In the genomic region with DNA sequence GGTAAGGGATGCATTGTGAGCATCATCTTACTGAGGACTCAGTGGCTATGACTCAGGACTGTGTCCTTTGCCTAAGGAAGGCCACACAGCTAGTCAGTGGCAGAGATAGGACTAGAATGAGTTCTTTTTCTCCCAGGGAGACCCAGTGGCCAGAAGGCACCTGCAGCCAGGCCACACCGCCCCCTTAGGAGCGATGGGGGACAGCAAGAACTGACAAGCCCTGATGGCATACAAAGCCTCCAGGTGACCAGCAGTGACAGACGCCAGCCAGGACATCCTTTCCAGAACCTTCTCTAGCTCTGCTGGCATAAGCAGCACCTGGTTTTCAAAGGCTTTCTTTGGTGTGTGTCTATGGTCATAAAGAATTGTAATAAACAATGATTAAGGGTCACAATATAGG, we compare ENCODE assay signal across 1 cellular context.
TF ChIP-seq lines count a peak whose summit lies in the region.

No MANE protein-coding gene starts in this region.

TF ChIP-seq in K562, 482 proteins besides CTCF, POLR2A, EP300 and RAD21 (continued from another document):
- TF ChIP-seq BCLAF1 (IDR thresholded peaks at IDR 0.05; ENCODE audit: borderline replicate concordance in 1 of 2, control insufficient read depth in 1 of 2, low read depth in 2 of 2, low read length in 1 of 2) (no peak), ARNT (IDR thresholded peaks at IDR 0.05) (no peak), ZNF384 (IDR thresholded peaks at IDR 0.05; ENCODE audit: low read depth, low read length) (no peak), SIN3B (IDR thresholded peaks at IDR 0.05; ENCODE audit: low read depth) (no peak), NR2C1 (IDR thresholded peaks at IDR 0.05) (no peak), NR2C1 (tag; IDR thresholded peaks at IDR 0.05) (no peak), POLR2AphosphoS5 (IDR thresholded peaks at IDR 0.05; ENCODE audit: control insufficient read depth, insufficient read depth, low read depth, low read length) (no peak), EHMT2 (IDR thresholded peaks at IDR 0.05) (no peak), SAFB (IDR thresholded peaks at IDR 0.05; ENCODE audit: borderline replicate concordance, low read depth, low read length) (no peak), CREBBP (IDR thresholded peaks at IDR 0.05; ENCODE audit: low read depth, low read length) (no peak)
- TF ChIP-seq, protein P1, sequence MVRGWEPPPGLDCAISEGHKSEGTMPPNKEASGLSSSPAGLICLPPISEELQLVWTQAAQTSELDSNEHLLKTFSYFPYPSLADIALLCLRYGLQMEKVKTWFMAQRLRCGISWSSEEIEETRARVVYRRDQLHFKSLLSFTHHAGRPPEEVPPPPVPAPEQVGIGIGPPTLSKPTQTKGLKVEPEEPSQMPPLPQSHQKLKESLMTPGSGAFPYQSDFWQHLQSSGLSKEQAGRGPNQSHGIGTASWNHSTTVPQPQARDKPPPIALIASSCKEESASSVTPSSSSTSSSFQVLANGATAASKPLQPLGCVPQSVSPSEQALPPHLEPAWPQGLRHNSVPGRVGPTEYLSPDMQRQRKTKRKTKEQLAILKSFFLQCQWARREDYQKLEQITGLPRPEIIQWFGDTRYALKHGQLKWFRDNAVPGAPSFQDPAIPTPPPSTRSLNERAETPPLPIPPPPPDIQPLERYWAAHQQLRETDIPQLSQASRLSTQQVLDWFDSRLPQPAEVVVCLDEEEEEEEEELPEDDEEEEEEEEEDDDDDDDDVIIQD (CRISPR knock-in tag; IDR thresholded peaks at IDR 0.05) = no peak
- TF ChIP-seq, protein P2, sequence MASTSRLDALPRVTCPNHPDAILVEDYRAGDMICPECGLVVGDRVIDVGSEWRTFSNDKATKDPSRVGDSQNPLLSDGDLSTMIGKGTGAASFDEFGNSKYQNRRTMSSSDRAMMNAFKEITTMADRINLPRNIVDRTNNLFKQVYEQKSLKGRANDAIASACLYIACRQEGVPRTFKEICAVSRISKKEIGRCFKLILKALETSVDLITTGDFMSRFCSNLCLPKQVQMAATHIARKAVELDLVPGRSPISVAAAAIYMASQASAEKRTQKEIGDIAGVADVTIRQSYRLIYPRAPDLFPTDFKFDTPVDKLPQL (IDR thresholded peaks at IDR 0.05; ENCODE audit: extremely low read depth, insufficient read length) = no peak
- TF ChIP-seq, protein P3, sequence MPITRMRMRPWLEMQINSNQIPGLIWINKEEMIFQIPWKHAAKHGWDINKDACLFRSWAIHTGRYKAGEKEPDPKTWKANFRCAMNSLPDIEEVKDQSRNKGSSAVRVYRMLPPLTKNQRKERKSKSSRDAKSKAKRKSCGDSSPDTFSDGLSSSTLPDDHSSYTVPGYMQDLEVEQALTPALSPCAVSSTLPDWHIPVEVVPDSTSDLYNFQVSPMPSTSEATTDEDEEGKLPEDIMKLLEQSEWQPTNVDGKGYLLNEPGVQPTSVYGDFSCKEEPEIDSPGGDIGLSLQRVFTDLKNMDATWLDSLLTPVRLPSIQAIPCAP (CRISPR knock-in tag; IDR thresholded peaks at IDR 0.05; ENCODE audit: borderline replicate concordance) = no peak
